Comparison of ENCODE assay signal across 1 cellular context in genomic region chr12:75970310-75970709, GRCh38.
TF ChIP-seq lines count a peak whose summit lies in the region.

No MANE protein-coding gene starts in this region.

TF ChIP-seq in H1, 55 proteins besides CTCF, POLR2A, EP300 and RAD21 (continued from another document):
- TF ChIP-seq SP2 (IDR thresholded peaks at IDR 0.05; ENCODE audit: low read length) (no peak), KDM1A (IDR thresholded peaks at IDR 0.05; ENCODE audit: borderline replicate concordance, low read length) (no peak), KDM5A (IDR thresholded peaks at IDR 0.05; ENCODE audit: low read length) (no peak), ATF2 (IDR thresholded peaks at IDR 0.05; ENCODE audit: low read length) (no peak)
